25 cellular contexts compared by ENCODE assay signal in genomic region chr14:69900603-69901002, GRCh38. TPM values are rescaled to one million over a fixed set of nuclear protein-coding genes. Genes with fewer than 3 reads are reported as not detected.
"Had no signal": no experiment of that assay in that cellular context is flagged by ENCODE, and none has a peak within 500 bp of the region (broad histone marks: within the 10 kb centered on the region; RNA-seq: fewer than 3 reads in every experiment).

No MANE protein-coding gene starts in this region.

- H3K4me1 Mint-ChIP-seq: activated B cell treated with CpG ODN at 0.5 μM for 24 hours; activated CD4-positive, alpha-beta memory T cell treated with anti-CD3 and anti-CD28 coated beads, Interleukin-2, amount 10 ng/mL, durations not matched to agents 7 days and 5 days; activated naive CD4-positive, alpha-beta T cell treated with anti-CD3 and anti-CD28 coated beads, Interleukin-2, amount 10 ng/mL, durations not matched to agents 7 days and 5 days; activated naive CD8-positive, alpha-beta T cell treated with anti-CD3 and anti-CD28 coated beads for 36 hours; IgD-negative memory B cell; T-helper 17 cell had no signal

- ATAC-seq: activated T-cell treated with anti-CD3 and anti-CD28 coated beads, Interleukin-2, amount 50 U/mL, for 72 hours; T-helper 17 cell had no signal

- H3K4me3 Mint-ChIP-seq: activated B cell treated with CpG ODN at 0.5 μM for 24 hours; activated CD4-positive, alpha-beta memory T cell treated with anti-CD3 and anti-CD28 coated beads, Interleukin-2, amount 10 ng/mL, durations not matched to agents 7 days and 5 days; activated naive CD4-positive, alpha-beta T cell treated with anti-CD3 and anti-CD28 coated beads, Interleukin-2, amount 10 ng/mL, durations not matched to agents 7 days and 5 days; activated naive CD8-positive, alpha-beta T cell treated with anti-CD3 and anti-CD28 coated beads for 36 hours; activated T-cell treated with anti-CD3 and anti-CD28 coated beads, Interleukin-2, amount 50 U/mL, for 72 hours; IgD-negative memory B cell; T-helper 17 cell had no signal

- H3K27me3 Mint-ChIP-seq: T-helper 17 cell had no signal

- H3K27ac Mint-ChIP-seq: activated B cell treated with CpG ODN at 0.5 μM for 24 hours; activated CD4-positive, alpha-beta memory T cell treated with anti-CD3 and anti-CD28 coated beads, Interleukin-2, amount 10 ng/mL, durations not matched to agents 7 days and 5 days; activated naive CD4-positive, alpha-beta T cell treated with anti-CD3 and anti-CD28 coated beads, Interleukin-2, amount 10 ng/mL, durations not matched to agents 7 days and 5 days; activated naive CD8-positive, alpha-beta T cell treated with anti-CD3 and anti-CD28 coated beads for 36 hours; activated T-cell treated with anti-CD3 and anti-CD28 coated beads, Interleukin-2, amount 50 U/mL, for 72 hours; activated T-helper 2 cell treated with anti-CD3 and anti-CD28 coated beads, Interferon-gamma antibody, Interleukin-2, Interleukin-4, amounts not matched to agents 10 μg/mL and 5 μg/mL and 100 μg/mL, durations not matched to agents 14 hours and 24 hours and 36 hours; IgD-negative memory B cell; T-helper 17 cell had no signal

- H3K4me3 ChIP-seq: breast epithelium had no signal

- H3K9me3 Mint-ChIP-seq: activated naive CD4-positive, alpha-beta T cell treated with anti-CD3 and anti-CD28 coated beads, Interleukin-2, amount 10 ng/mL, durations not matched to agents 7 days and 5 days; activated T-helper 2 cell treated with anti-CD3 and anti-CD28 coated beads, Interferon-gamma antibody, Interleukin-2, Interleukin-4, amounts not matched to agents 10 μg/mL and 5 μg/mL and 100 μg/mL, durations not matched to agents 14 hours and 24 hours and 36 hours had no signal

- H3K36me3 Mint-ChIP-seq: activated naive CD4-positive, alpha-beta T cell treated with anti-CD3 and anti-CD28 coated beads, Interleukin-2, amount 10 ng/mL, durations not matched to agents 7 days and 5 days; activated naive CD8-positive, alpha-beta T cell treated with anti-CD3 and anti-CD28 coated beads for 36 hours had no signal

- H3K4me1 ChIP-seq: breast epithelium had no signal

- H3K36me3 ChIP-seq: breast epithelium had no signal

- DNase-seq: activated B cell treated with CpG ODN at 0.5 μM for 24 hours; activated CD4-positive, alpha-beta memory T cell treated with anti-CD3 and anti-CD28 coated beads, Interleukin-2, amount 10 ng/mL, durations not matched to agents 7 days and 5 days; activated CD4-positive, alpha-beta T cell treated with anti-CD3 and anti-CD28 coated beads, Interleukin-2, amount 50 U/mL, for 1 hour; activated CD8-positive, alpha-beta memory T cell treated with anti-CD3 and anti-CD28 coated beads, Interleukin-2, amount 50 U/mL, for 4 hours; activated gamma-delta T cell treated with Interleukin-2 at 50 U/mL for 16 hours; activated naive CD4-positive, alpha-beta T cell treated with anti-CD3 and anti-CD28 coated beads, Interleukin-2, amount 10 ng/mL, durations not matched to agents 7 days and 5 days; activated naive CD8-positive, alpha-beta T cell treated with anti-CD3 and anti-CD28 coated beads for 36 hours; activated T-cell treated with anti-CD3 and anti-CD28 coated beads, Interleukin-2, amount 50 U/mL, for 72 hours; aorta; central memory CD4-positive, alpha-beta T cell; KG1; NCI-H1092; NCI-H1417; NCI-H187; NCI-H2081; NCI-H524; NCI-H748 treated with DMSO at 0.1 percent for 48 hours; SIG-M5; T-helper 17 cell; T-helper 9 cell had no signal

- H3K27me3 ChIP-seq: breast epithelium had no signal

RNA-seq across cellular contexts. Expression of gene SMOC1, which starts 21.4 kb away (rescaled TPM):
- total RNA-seq: activated B cell treated with CpG ODN at 0.5 μM for 24 hours; activated CD4-positive, alpha-beta memory T cell treated with anti-CD3 and anti-CD28 coated beads, Interleukin-2, amount 10 ng/mL, durations not matched to agents 7 days and 5 days; activated naive CD8-positive, alpha-beta T cell treated with anti-CD3 and anti-CD28 coated beads for 36 hours; activated T-cell treated with anti-CD3 and anti-CD28 coated beads, Interleukin-2, amount 50 U/mL, for 72 hours; activated T-helper 2 cell treated with anti-CD3 and anti-CD28 coated beads, Interferon-gamma antibody, Interleukin-2, Interleukin-4, amounts not matched to agents 10 μg/mL and 5 μg/mL and 100 μg/mL, durations not matched to agents 14 hours and 24 hours and 36 hours; OCI-LY7; RPMI7951; T-helper 17 cell had no signal
